ENCODE assay signal across 8 cellular contexts in genomic region chr13:60398438-60398891, GRCh38. TPM values are rescaled to one million over a fixed set of nuclear protein-coding genes. Genes with fewer than 3 reads are reported as not detected.
DNase-seq lines count a peak whose midpoint lies in the region; ATAC-seq and TF ChIP-seq lines count a peak whose summit lies in the region.

No MANE protein-coding gene starts in this region.

- H3K27me3 Mint-ChIP-seq in activated CD8-positive, alpha-beta memory T cell treated with anti-CD3 and anti-CD28 coated beads, Interleukin-2, amount 10 ng/mL, durations not matched to agents 7 days and 5 days: no peaks in the 10 kb centered on the region
- H3K27me3 Mint-ChIP-seq in activated naive CD8-positive, alpha-beta T cell treated with anti-CD3 and anti-CD28 coated beads, Interleukin-2, amount 50 U/mL, for 24 hours: no peaks in the 10 kb centered on the region

- no peaks in the 10 kb centered on the region for H3K9me3 Mint-ChIP-seq in activated CD8-positive, alpha-beta memory T cell treated with anti-CD3 and anti-CD28 coated beads, Interleukin-2, amount 10 ng/mL, durations not matched to agents 7 days and 5 days (ENCODE audit: low read depth)
- no peaks in the 10 kb centered on the region for H3K9me3 Mint-ChIP-seq in activated naive CD8-positive, alpha-beta T cell treated with anti-CD3 and anti-CD28 coated beads, Interleukin-2, amount 50 U/mL, for 24 hours

- H3K9me3 ChIP-seq in left lung: no peaks in the 10 kb centered on the region
- H3K9me3 ChIP-seq in thymus (ENCODE audit: control insufficient read depth): no peaks in the 10 kb centered on the region

- peak overlapping the region; percentile 84 for H3K4me3 Mint-ChIP-seq in activated CD8-positive, alpha-beta memory T cell treated with anti-CD3 and anti-CD28 coated beads, Interleukin-2, amount 10 ng/mL, durations not matched to agents 7 days and 5 days
- peak overlapping the region; percentile 96 for H3K4me3 Mint-ChIP-seq in activated naive CD8-positive, alpha-beta T cell treated with anti-CD3 and anti-CD28 coated beads, Interleukin-2, amount 50 U/mL, for 24 hours

- peaks cover 45% of the 10 kb centered on the region for H3K4me1 Mint-ChIP-seq in activated CD8-positive, alpha-beta memory T cell treated with anti-CD3 and anti-CD28 coated beads, Interleukin-2, amount 10 ng/mL, durations not matched to agents 7 days and 5 days
- peaks cover 32% of the 10 kb centered on the region for H3K4me1 Mint-ChIP-seq in activated naive CD8-positive, alpha-beta T cell treated with anti-CD3 and anti-CD28 coated beads, Interleukin-2, amount 50 U/mL, for 24 hours

- no peaks in the 10 kb centered on the region for H3K27me3 ChIP-seq in left lung
- no peaks in the 10 kb centered on the region for H3K27me3 ChIP-seq in thymus (ENCODE audit: control insufficient read depth, insufficient read depth)

- intact Hi-C loops in left lung (cut with DNase I): no loop called here

- TF ChIP-seq CTCF in left lung (IDR thresholded peaks at IDR 0.05): no peak

- CTCF ChIA-PET in activated CD8-positive, alpha-beta memory T cell treated with anti-CD3 and anti-CD28 coated beads, Interleukin-2, amount 10 ng/mL, durations not matched to agents 7 days and 5 days (lab: Charles Lee): interaction anchor here (1.2 to 2.7 kb wide), 2 partner anchors 29 to 33 kb away, joined by 4 to 18 read pairs; no protein-coding TSS in a partner anchor

- no peak for DNase-seq in activated CD8-positive, alpha-beta memory T cell treated with anti-CD3 and anti-CD28 coated beads, Interleukin-2, amount 10 ng/mL, durations not matched to agents 7 days and 5 days
- DNase-seq in activated CD8-positive, alpha-beta memory T cell treated with anti-CD3 and anti-CD28 coated beads, Interleukin-2, amount 50 U/mL, for 4 hours: no peak
- DNase-seq in activated naive CD8-positive, alpha-beta T cell treated with anti-CD3 and anti-CD28 coated beads, Interleukin-2, amount 50 U/mL, for 24 hours: no peak
- no peak for DNase-seq in left lung
- no peak for DNase-seq in NCI-H1092 treated with DMSO at 0.1 percent for 48 hours (lab: John Stamatoyannopoulos, UW)
- DNase-seq in NCI-H1048 (lab: John Stamatoyannopoulos, UW): no peak

- ATAC-seq in activated CD8-positive, alpha-beta memory T cell treated with anti-CD3 and anti-CD28 coated beads, Interleukin-2, amount 10 ng/mL, durations not matched to agents 7 days and 5 days: no peak
- no peak for ATAC-seq in activated naive CD8-positive, alpha-beta T cell treated with anti-CD3 and anti-CD28 coated beads, Interleukin-2, amount 50 U/mL, for 24 hours
- no peak for ATAC-seq in left lung
- no peak for ATAC-seq in activated CD4-positive, CD25-positive, alpha-beta regulatory T cell treated with anti-CD3 and anti-CD28 coated beads, Interleukin-2, amount 50 U/mL, for 24 hours

- H3K4me3 ChIP-seq in left lung (peak overlapping the region; percentile 47 to 50), thymus (ENCODE audit: low read length) (peak overlapping the region; percentile 90)

- H3K36me3 ChIP-seq in left lung (no peaks in the 10 kb centered on the region), thymus (ENCODE audit: control insufficient read depth, insufficient read depth) (no peaks in the 10 kb centered on the region)

- H3K27ac Mint-ChIP-seq in activated CD8-positive, alpha-beta memory T cell treated with anti-CD3 and anti-CD28 coated beads, Interleukin-2, amount 10 ng/mL, durations not matched to agents 7 days and 5 days: peak overlapping the region; percentile 87
- H3K27ac Mint-ChIP-seq in activated naive CD8-positive, alpha-beta T cell treated with anti-CD3 and anti-CD28 coated beads, Interleukin-2, amount 50 U/mL, for 24 hours: peak overlapping the region; percentile 98

- H3K4me1 ChIP-seq in left lung (peaks cover 12 to 14% of the 10 kb centered on the region in 2 donors), thymus (ENCODE audit: control insufficient read depth, insufficient read depth, low read length) (peaks cover 5% of the 10 kb centered on the region)

- H3K27ac ChIP-seq in left lung (peak overlapping the region; percentile 94 to 97), thymus (ENCODE audit: low read depth) (no peak overlapping the region)

- WGBS in thymus: 84% methylated on average over 6 of the region's 6 CpGs

- H3K36me3 Mint-ChIP-seq in activated CD8-positive, alpha-beta memory T cell treated with anti-CD3 and anti-CD28 coated beads, Interleukin-2, amount 10 ng/mL, durations not matched to agents 7 days and 5 days: peaks cover 2% of the 10 kb centered on the region
- peaks cover 2% of the 10 kb centered on the region for H3K36me3 Mint-ChIP-seq in activated naive CD8-positive, alpha-beta T cell treated with anti-CD3 and anti-CD28 coated beads, Interleukin-2, amount 50 U/mL, for 24 hours (ENCODE audit: low read depth)

RNA-seq across cellular contexts. Expression of gene TDRD3, which starts 1.4 kb away (rescaled TPM):
- 10 to 100 TPM; 25.0 to 26.1 TPM for total RNA-seq in activated CD8-positive, alpha-beta memory T cell treated with anti-CD3 and anti-CD28 coated beads, Interleukin-2, amount 10 ng/mL, durations not matched to agents 7 days and 5 days
- 10 to 100 TPM; 18.2 to 21.0 TPM for total RNA-seq in left lung
- polyA plus RNA-seq in thymus: 18.5 TPM
